9 cellular contexts compared by ENCODE assay signal in the genomic region with DNA sequence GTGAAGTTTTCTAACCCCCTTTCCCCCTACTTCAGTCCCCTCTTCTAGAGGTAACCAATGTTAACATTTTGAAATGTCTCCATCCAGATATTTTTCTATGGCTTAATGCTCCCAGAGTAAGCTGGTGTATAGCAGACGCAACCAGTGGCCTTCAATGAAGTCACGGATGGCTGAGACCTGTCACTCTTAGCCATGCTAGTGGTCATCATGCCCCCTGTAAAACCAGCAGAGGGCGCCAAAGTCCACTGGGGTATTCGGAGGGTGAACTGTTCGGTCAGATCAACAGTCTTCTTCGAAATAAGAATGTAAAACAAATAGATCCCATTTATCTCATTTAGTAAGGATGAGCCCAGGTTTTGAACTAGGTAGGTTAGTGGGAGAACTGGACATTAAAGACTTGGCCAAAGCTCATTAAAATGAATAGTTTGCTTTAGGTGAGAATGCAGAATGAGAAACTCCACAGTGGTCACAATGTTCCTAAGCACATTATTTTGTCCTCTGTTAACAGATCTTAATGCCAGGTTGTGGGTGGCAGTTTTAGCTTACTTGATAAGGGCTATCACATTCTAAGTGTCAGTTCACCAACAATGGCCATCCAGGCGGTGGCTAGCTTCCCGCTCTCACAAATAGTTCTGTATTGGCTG. TPM values are rescaled to one million over a fixed set of nuclear protein-coding genes. Genes with fewer than 3 reads are reported as not detected.
A peak's percentile ranks its signal among the peaks of the same experiment; 100 is the strongest.
DNase-seq lines count a peak whose midpoint lies in the region; ATAC-seq and TF ChIP-seq lines count a peak whose summit lies in the region.
"Had no signal": no experiment of that assay in that cellular context is flagged by ENCODE, and none has a peak within 500 bp of the region (broad histone marks: within the 10 kb centered on the region; RNA-seq: fewer than 3 reads in every experiment).

No MANE protein-coding gene starts in this region.

- no peak for TF ChIP-seq POLR2A in body of pancreas (IDR thresholded peaks at IDR 0.05)
- TF ChIP-seq POLR2A in right lobe of liver (IDR thresholded peaks at IDR 0.05), result no peak

- H3K27ac ChIP-seq in Panc1 (ENCODE audit: low read length) (no peak overlapping the region), body of pancreas (no peak overlapping the region), right lobe of liver (no peak overlapping the region)

- H3K4me1 ChIP-seq in Panc1 (ENCODE audit: control insufficient read depth, insufficient read depth, low read length), result no peaks in the 10 kb centered on the region
- H3K4me1 ChIP-seq in body of pancreas, result no peaks in the 10 kb centered on the region
- H3K4me1 ChIP-seq in right lobe of liver, result no peaks in the 10 kb centered on the region

- H3K4me3 ChIP-seq in Panc1 (ENCODE audit: low read depth in 2 of 2, low read length in 2 of 2), result no peak overlapping the region
- H3K4me3 ChIP-seq in body of pancreas, result no peak overlapping the region
- H3K4me3 ChIP-seq in right lobe of liver, result no peak overlapping the region

- WGBS in body of pancreas, 2 donors, result 21 to 40% methylated on average over 8 of the region's 8 CpGs
- WGBS in right lobe of liver (ENCODE audit: insufficient coverage, low coverage, low lambda C conversion rate, missing lambda C conversion rate), result 27% methylated on average over 8 of the region's 8 CpGs

- in situ Hi-C loops in Panc1 (cut with HindIII; ENCODE audit: low pct_unique_long_range_greater_than_20kb, low sequenced_read_pairs), result no loop called here

- ATAC-seq in GM21526 (IDR thresholded peaks at IDR 0.05; ENCODE audit: low FRiP score, unreplicated experiment) (peak; percentile 95), Panc1 (peak; percentile 96), body of pancreas (peak; percentile 63), right lobe of liver (peak; percentile 88 to 93 (median 92))

- intact Hi-C loops in Panc1 (cut with micrococcal nuclease; ENCODE audit: unreplicated experiment), result loop anchor here (1.0 to 5.0 kb wide), 2 partner anchors 208 to 324 kb away; no protein-coding TSS in a partner anchor
- intact Hi-C loops in body of pancreas (cut with DNase I), result no loop called here
- intact Hi-C loops in right lobe of liver (cut with DNase I), result no loop called here

- no TSS peak for BruUV-seq in Panc1 (replicated peaks; lab: Mats Ljungman, UMichigan)

- DNase-seq in NCI-H446 (lab: John Stamatoyannopoulos, UW) (peak; percentile 20 to 63), NCI-H446 treated with DMSO at 0.1 percent for 48 hours (lab: John Stamatoyannopoulos, UW) (no peak), HT-29 (ENCODE audit: low spot score) (peak; percentile 91), Panc1 (ENCODE audit: low read depth, low spot score) (peak; percentile 41), body of pancreas (peak; percentile 53 to 67 (median 64)), right lobe of liver (peak; percentile 64 to 72 (median 71)), ureter (ENCODE audit: low spot score) (peak; percentile 71)

- H3K9me3 ChIP-seq in Panc1 (ENCODE audit: control insufficient read depth, insufficient read depth, low read depth, low read length) (no peaks in the 10 kb centered on the region), body of pancreas (no peaks in the 10 kb centered on the region), right lobe of liver (no peaks in the 10 kb centered on the region)

- CTCF ChIA-PET in Panc1 (lab: Charles Lee), result no interaction called here

- TF ChIP-seq CTCF in Panc1 (IDR thresholded peaks at IDR 0.05) (peak; percentile 98), body of pancreas (IDR thresholded peaks at IDR 0.05) (peak; percentile 63 to 74 (median 66)), right lobe of liver (IDR thresholded peaks at IDR 0.05) (peak; percentile 42 to 82 (median 69))

- POLR2A ChIA-PET in Panc1 (lab: Charles Lee), result no interaction called here

- H3K36me3 ChIP-seq in Panc1 (ENCODE audit: control insufficient read depth, insufficient read depth, low read length) (no peaks in the 10 kb centered on the region), body of pancreas (replicated peaks in 1 of 2; ENCODE audit: insufficient read depth in 1 of 2, low read depth in 2 of 2) (no peaks in the 10 kb centered on the region), right lobe of liver (no peaks in the 10 kb centered on the region)

- H3K27me3 ChIP-seq in Panc1 (ENCODE audit: control insufficient read depth, insufficient read depth, low read length) (peaks cover 16% of the 10 kb centered on the region), body of pancreas (no peaks in the 10 kb centered on the region), right lobe of liver (no peaks in the 10 kb centered on the region)

RNA-seq across cellular contexts. Expression of a gene that starts 8.6 kb away (rescaled TPM):
- total RNA-seq in HT-29 (2014; rRNA removed; shearing (Covaris generic)), result not detected in 2 replicates
- total RNA-seq in Panc1 (2021; ENCODE audit: unreplicated experiment) (not detected), body of pancreas (not detected), right lobe of liver (1 to 10 TPM in 1 of 6 experiments, under 1 TPM in 4, not detected in 1; 0.14 to 1.2 (median 0.74) TPM), ureter (not detected)
- polyA plus RNA-seq in Panc1 (2012; ENCODE audit: insufficient read length), result not detected
- total RNA-seq: CD4-positive, alpha-beta memory T cell had no signal
- polyA plus RNA-seq: CD4-positive, alpha-beta memory T cell had no signal

RNA-seq across cellular contexts. Expression of a gene that starts 27.8 kb away (rescaled TPM):
- total RNA-seq in HT-29 (2014; rRNA removed; shearing (Covaris generic)), result not detected in 2 replicates
- not detected for total RNA-seq in Panc1 (2021; ENCODE audit: unreplicated experiment)
- not detected for polyA plus RNA-seq in Panc1 (2012; ENCODE audit: insufficient read length)
- total RNA-seq in body of pancreas, result not detected
- total RNA-seq in right lobe of liver, result under 1 TPM in 1 of 6 experiments, not detected in 5; 0.11 TPM
- not detected for total RNA-seq in ureter
- total RNA-seq: CD4-positive, alpha-beta memory T cell had no signal
- polyA plus RNA-seq: CD4-positive, alpha-beta memory T cell had no signal

RNA-seq across cellular contexts. Expression of a gene that starts 47.1 kb away (rescaled TPM):
- not detected in 2 replicates for total RNA-seq in HT-29 (2014; rRNA removed; shearing (Covaris generic))
- total RNA-seq in Panc1 (2021; ENCODE audit: unreplicated experiment), result not detected
- not detected for polyA plus RNA-seq in Panc1 (2012; ENCODE audit: insufficient read length)
- total RNA-seq in body of pancreas, result not detected
- under 1 TPM in 1 of 6 experiments, not detected in 5; 0.35 TPM for total RNA-seq in right lobe of liver
- total RNA-seq in ureter, result not detected
- total RNA-seq: CD4-positive, alpha-beta memory T cell had no signal
- polyA plus RNA-seq: CD4-positive, alpha-beta memory T cell had no signal
